18 cellular contexts compared by ENCODE assay signal in genomic region chr7:31864646-31865045, GRCh38.
DNase-seq lines count a peak whose midpoint lies in the region; ATAC-seq and TF ChIP-seq lines count a peak whose summit lies in the region.
"Had no signal": no experiment of that assay in that cellular context is flagged by ENCODE, and none has a peak within 500 bp of the region (broad histone marks: within the 10 kb centered on the region; RNA-seq: fewer than 3 reads in every experiment).

No MANE protein-coding gene starts in this region.

- DNase-seq in mammary epithelial cell (peak; percentile 5), breast epithelium (ENCODE audit: low spot score in 2 of 2) (no peak), HS-5 (ENCODE audit: low read depth) (peak; percentile 5), RPMI7951 (ENCODE audit: low read depth) (peak; percentile 33), COLO668 (lab: John Stamatoyannopoulos, UW; ENCODE audit: unreplicated experiment) (no peak), NCI-H748 treated with DMSO at 0.1 percent for 48 hours (lab: John Stamatoyannopoulos, UW) (no peak)
- DNase-seq in activated T-helper 2 cell treated with anti-CD3 and anti-CD28 coated beads, Interferon-gamma antibody, Interleukin-2, Interleukin-4, amounts not matched to agents 10 μg/mL and 5 μg/mL and 100 μg/mL, durations not matched to agents 14 hours and 24 hours and 36 hours (ENCODE audit: low spot score), result no peak
- DNase-seq: Caco-2; CD4-positive, CD25-positive, alpha-beta regulatory T cell; CD8-positive, alpha-beta memory T cell; IMR-90 had no signal

- in situ Hi-C loops in mammary epithelial cell (cut with MboI; ENCODE audit: low sequenced_read_pairs in 2 of 2), result no loop called here

- H3K9me3 Mint-ChIP-seq in activated T-helper 2 cell treated with anti-CD3 and anti-CD28 coated beads, Interferon-gamma antibody, Interleukin-2, Interleukin-4, amounts not matched to agents 10 μg/mL and 5 μg/mL and 100 μg/mL, durations not matched to agents 14 hours and 24 hours and 36 hours, result peaks cover 28% of the 10 kb centered on the region

- dilution Hi-C loops in mammary epithelial cell (cut with HindIII; ENCODE audit: low sequenced_read_pairs), result no loop called here

- H3K4me3 Mint-ChIP-seq in activated T-helper 2 cell treated with anti-CD3 and anti-CD28 coated beads, Interferon-gamma antibody, Interleukin-2, Interleukin-4, amounts not matched to agents 10 μg/mL and 5 μg/mL and 100 μg/mL, durations not matched to agents 14 hours and 24 hours and 36 hours (ENCODE audit: low read depth), result no peak overlapping the region
- H3K4me3 Mint-ChIP-seq: B cell; CD4-positive, CD25-positive, alpha-beta regulatory T cell; CD8-positive, alpha-beta memory T cell had no signal

- H3K4me1 ChIP-seq in mammary epithelial cell (ENCODE audit: insufficient read depth, low read length) (no peaks in the 10 kb centered on the region), breast epithelium (no peaks in the 10 kb centered on the region)
- H3K4me1 ChIP-seq: Caco-2, HAP-1 had no signal

- intact Hi-C loops in mammary epithelial cell (cut with micrococcal nuclease), result no loop called here
- intact Hi-C loops in breast epithelium (cut with DNase I; ENCODE audit: low total_unique reads), result no loop called here
- intact Hi-C loops in activated T-helper 2 cell treated with anti-CD3 and anti-CD28 coated beads, Interferon-gamma antibody, Interleukin-2, Interleukin-4, amounts not matched to agents 10 μg/mL and 5 μg/mL and 100 μg/mL, durations not matched to agents 14 hours and 24 hours and 36 hours (cut with micrococcal nuclease), result no loop called here

- H3K27ac ChIP-seq in mammary epithelial cell (ENCODE audit: insufficient read depth, low read depth, low read length) (no peak overlapping the region), breast epithelium (no peak overlapping the region)
- H3K27ac ChIP-seq: 22Rv1; BLaER1 treated with 17β-estradiol and CSF1 and Interleukin-3, amounts not matched to agents 10 nM and 100 nM had no signal

- CTCF ChIA-PET in mammary epithelial cell (lab: Charles Lee; ENCODE audit: low non-redundant PET), result no interaction called here

- no peak for ATAC-seq in HG03342 (IDR thresholded peaks at IDR 0.05; ENCODE audit: unreplicated experiment)
- ATAC-seq: GM12878, K562 had no signal

- H3K9me3 ChIP-seq in mammary epithelial cell (replicated peaks; ENCODE audit: insufficient read depth, low read length) (no peaks in the 10 kb centered on the region), breast epithelium (peaks cover 0 to 9% of the 10 kb centered on the region in 2 donors)
- H3K9me3 ChIP-seq: HAP-1 had no signal

- H3K79me2 ChIP-seq in mammary epithelial cell (ENCODE audit: insufficient read depth, low read length), result peaks cover 14% of the 10 kb centered on the region

- H2AFZ ChIP-seq in mammary epithelial cell (ENCODE audit: low read depth, low read length), result no peak overlapping the region

- TF ChIP-seq POLR2A in breast epithelium (IDR thresholded peaks at IDR 0.05), result no peak

- WGBS in mammary epithelial cell (ENCODE audit: low coverage, missing lambda C conversion rate), result 95% methylated on average over 6 of the region's 6 CpGs

- H3K27me3 ChIP-seq in mammary epithelial cell (ENCODE audit: insufficient read depth, low read length) (no peaks in the 10 kb centered on the region), breast epithelium (no peaks in the 10 kb centered on the region)

- H3K27ac Mint-ChIP-seq in activated T-helper 2 cell treated with anti-CD3 and anti-CD28 coated beads, Interferon-gamma antibody, Interleukin-2, Interleukin-4, amounts not matched to agents 10 μg/mL and 5 μg/mL and 100 μg/mL, durations not matched to agents 14 hours and 24 hours and 36 hours, result no peak overlapping the region
- H3K27ac Mint-ChIP-seq: B cell; CD4-positive, CD25-positive, alpha-beta regulatory T cell; CD8-positive, alpha-beta memory T cell had no signal

- TF ChIP-seq CTCF in mammary epithelial cell (conservative IDR thresholded peaks at IDR 0.05 in 1 of 2, IDR thresholded peaks at IDR 0.05 in 1 of 2; ENCODE audit: extremely low read depth in 1 of 2, insufficient read depth in 1 of 2, low read depth in 1 of 2, low read length in 2 of 2) (no peak), breast epithelium (IDR thresholded peaks at IDR 0.05) (no peak)

- H3K36me3 ChIP-seq in mammary epithelial cell (ENCODE audit: insufficient read depth, low read length) (no peaks in the 10 kb centered on the region), breast epithelium (no peaks in the 10 kb centered on the region)
- H3K36me3 ChIP-seq: BLaER1 treated with 17β-estradiol and CSF1 and Interleukin-3, amounts not matched to agents 10 nM and 100 nM; HAP-1 had no signal

- no peak overlapping the region for H3K9ac ChIP-seq in mammary epithelial cell (ENCODE audit: insufficient read depth, low read length)
- H3K9ac ChIP-seq: BLaER1 treated with 17β-estradiol and CSF1 and Interleukin-3, amounts not matched to agents 10 nM and 100 nM had no signal

- H3K4me3 ChIP-seq in mammary epithelial cell (replicated peaks in 1 of 3; ENCODE audit: insufficient read depth in 1 of 3, low read depth in 2 of 3, low read length in 3 of 3), result no peak overlapping the region
- no peak overlapping the region for H3K4me3 ChIP-seq in breast epithelium
- H3K4me3 ChIP-seq: BLaER1 treated with 17β-estradiol and CSF1 and Interleukin-3, amounts not matched to agents 10 nM and 100 nM; GM12878; HAP-1; K562 had no signal

- no peak overlapping the region for H3K4me2 ChIP-seq in mammary epithelial cell (ENCODE audit: insufficient read depth, low read depth, low read length)

- no TSS peak for BruUV-seq in mammary epithelial cell (replicated peaks; lab: Mats Ljungman, UMichigan)

- H4K20me1 ChIP-seq in mammary epithelial cell (ENCODE audit: insufficient read depth, low read length), result no peaks in the 10 kb centered on the region
- H4K20me1 ChIP-seq: BLaER1 treated with 17β-estradiol and CSF1 and Interleukin-3, amounts not matched to agents 10 nM and 100 nM had no signal

- no peaks in the 10 kb centered on the region for H3K36me3 Mint-ChIP-seq in activated T-helper 2 cell treated with anti-CD3 and anti-CD28 coated beads, Interferon-gamma antibody, Interleukin-2, Interleukin-4, amounts not matched to agents 10 μg/mL and 5 μg/mL and 100 μg/mL, durations not matched to agents 14 hours and 24 hours and 36 hours (ENCODE audit: low read depth)
- H3K36me3 Mint-ChIP-seq: CD4-positive, CD25-positive, alpha-beta regulatory T cell; CD8-positive, alpha-beta memory T cell had no signal

- H3K4me1 Mint-ChIP-seq in activated T-helper 2 cell treated with anti-CD3 and anti-CD28 coated beads, Interferon-gamma antibody, Interleukin-2, Interleukin-4, amounts not matched to agents 10 μg/mL and 5 μg/mL and 100 μg/mL, durations not matched to agents 14 hours and 24 hours and 36 hours (ENCODE audit: low read depth), result no peaks in the 10 kb centered on the region
- H3K4me1 Mint-ChIP-seq: B cell; CD4-positive, CD25-positive, alpha-beta regulatory T cell; CD8-positive, alpha-beta memory T cell had no signal

- no peaks in the 10 kb centered on the region for H3K27me3 Mint-ChIP-seq in activated T-helper 2 cell treated with anti-CD3 and anti-CD28 coated beads, Interferon-gamma antibody, Interleukin-2, Interleukin-4, amounts not matched to agents 10 μg/mL and 5 μg/mL and 100 μg/mL, durations not matched to agents 14 hours and 24 hours and 36 hours (ENCODE audit: low read depth)
- H3K27me3 Mint-ChIP-seq: B cell; CD4-positive, CD25-positive, alpha-beta regulatory T cell; CD8-positive, alpha-beta memory T cell had no signal

Comparison
In these comparisons a context has a peak if more than half of its experiments do, and no peak if none do; other contexts are left out.
1. DNase-seq: peak in mammary epithelial cell (single experiment), HS-5 (single experiment) and RPMI7951 (single experiment); none in breast epithelium (0 of 2), COLO668 (single experiment), NCI-H748 treated with DMSO at 0.1 percent for 48 hours (single experiment) and activated T-helper 2 cell treated with anti-CD3 and anti-CD28 coated beads, Interferon-gamma antibody, Interleukin-2, Interleukin-4, amounts not matched to agents 10 μg/mL and 5 μg/mL and 100 μg/mL, durations not matched to agents 14 hours and 24 hours and 36 hours (single experiment).